1 cellular context compared by ENCODE assay signal in the genomic region with DNA sequence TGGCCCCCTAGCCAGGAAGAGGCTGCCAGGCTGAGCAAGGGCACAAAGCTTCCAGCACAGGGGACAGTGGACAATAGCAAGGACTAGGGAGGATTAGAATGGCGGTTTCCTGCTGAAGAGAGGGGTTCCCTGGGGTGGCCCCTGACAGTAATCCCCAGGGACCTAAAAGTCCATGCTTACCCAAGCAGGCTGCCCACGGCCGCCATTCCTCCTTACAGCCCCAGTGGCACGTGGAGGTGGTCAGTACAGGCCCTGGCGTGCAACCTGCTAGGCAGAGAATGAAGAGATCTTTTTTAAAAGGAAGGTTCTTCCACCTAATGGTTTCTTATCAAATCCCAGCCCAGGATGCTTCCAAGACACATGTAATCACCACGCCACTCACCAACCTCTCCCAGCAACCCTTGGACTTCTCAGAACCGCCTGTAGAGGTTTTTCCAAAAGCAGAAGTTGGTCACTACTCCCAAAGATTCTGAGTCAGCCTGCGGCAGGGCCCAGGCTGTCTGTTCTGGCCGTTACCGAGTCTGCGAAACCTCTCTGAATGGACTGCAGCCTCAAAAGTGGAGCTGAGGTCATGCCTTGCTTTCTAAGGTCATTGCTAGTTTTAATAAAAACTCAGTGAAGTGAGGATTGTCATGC.
TF ChIP-seq lines count a peak whose summit lies in the region.

No MANE protein-coding gene starts in this region.

TF ChIP-seq in WTC11, 78 proteins besides CTCF, POLR2A, EP300 and RAD21 (continued from another document):
- TF ChIP-seq CREM (CRISPR knock-in tag; IDR thresholded peaks at IDR 0.05): no peak
TF ChIP-seq in WTC11: peak in this region for 0.
